8 cellular contexts compared by ENCODE assay signal in the genomic region with DNA sequence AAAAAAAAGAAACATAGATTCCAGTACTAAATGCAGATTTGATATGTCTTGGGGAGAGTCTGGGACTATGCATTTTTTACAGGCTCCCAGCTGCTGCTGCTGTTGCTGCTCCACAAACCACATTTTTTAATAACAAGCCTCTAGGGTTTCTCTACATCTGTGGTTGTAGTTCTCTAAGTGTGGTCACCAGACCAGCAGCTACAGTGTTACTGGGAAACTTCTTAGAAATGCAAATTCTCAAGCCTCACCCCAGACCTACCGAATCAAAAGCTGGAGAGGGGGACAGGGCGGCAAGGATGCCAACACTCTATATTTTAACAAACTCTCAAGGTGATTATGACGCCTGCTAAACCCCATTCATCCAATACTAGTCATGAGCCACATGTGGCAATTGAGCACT.
A peak's percentile ranks its signal among the peaks of the same experiment; 100 is the strongest.
DNase-seq lines count a peak whose midpoint lies in the region; ATAC-seq lines count a peak whose summit lies in the region.

No MANE protein-coding gene starts in this region.

- peak; percentile 88 for ATAC-seq in GM19397 (IDR thresholded peaks at IDR 0.05; ENCODE audit: unreplicated experiment)
- peak; percentile 88 for ATAC-seq in HG03354 (IDR thresholded peaks at IDR 0.05; ENCODE audit: poor library complexity, severe bottlenecking, unreplicated experiment)

- H3K27me3 ChIP-seq in BLaER1 treated with 17β-estradiol and CSF1 and Interleukin-3, amounts not matched to agents 10 nM and 100 nM, result no peaks in the 10 kb centered on the region

- H4K20me1 ChIP-seq in BLaER1 treated with 17β-estradiol and CSF1 and Interleukin-3, amounts not matched to agents 10 nM and 100 nM, result no peaks in the 10 kb centered on the region

- H3K27me3 Mint-ChIP-seq in activated CD4-positive, alpha-beta memory T cell treated with anti-CD3 and anti-CD28 coated beads, Interleukin-2, amount 10 ng/mL, durations not matched to agents 7 days and 5 days, result no peaks in the 10 kb centered on the region

- H3K4me3 Mint-ChIP-seq in activated CD4-positive, alpha-beta memory T cell treated with anti-CD3 and anti-CD28 coated beads, Interleukin-2, amount 10 ng/mL, durations not matched to agents 7 days and 5 days, result no peak overlapping the region

- peaks cover 41 to 73% (median 55%) of the 10 kb centered on the region in 10 experiments for H3K4me1 ChIP-seq in BLaER1 treated with 17β-estradiol and CSF1 and Interleukin-3, amounts not matched to agents 10 nM and 100 nM

- no peaks in the 10 kb centered on the region for H3K9me3 ChIP-seq in BLaER1 treated with 17β-estradiol and CSF1 and Interleukin-3, amounts not matched to agents 10 nM and 100 nM (replicated peaks in 1 of 11)

- DNase-seq in activated CD4-positive, alpha-beta memory T cell treated with anti-CD3 and anti-CD28 coated beads, Interleukin-2, amount 10 ng/mL, durations not matched to agents 7 days and 5 days, result peak; percentile 52
- DNase-seq in NCI-H1092 treated with DMSO at 0.1 percent for 48 hours (lab: John Stamatoyannopoulos, UW) (no peak), NCI-H2171 (lab: John Stamatoyannopoulos, UW) (no peak), ecto neural progenitor cell (ENCODE audit: low spot score) (no peak), NCI-H1417 (lab: John Stamatoyannopoulos, UW) (no peak)

- H3K4me1 Mint-ChIP-seq in activated CD4-positive, alpha-beta memory T cell treated with anti-CD3 and anti-CD28 coated beads, Interleukin-2, amount 10 ng/mL, durations not matched to agents 7 days and 5 days, result peaks cover 87% of the 10 kb centered on the region

- peak overlapping the region; percentile 60 to 89 (median 80) for H3K4me2 ChIP-seq in BLaER1 treated with 17β-estradiol and CSF1 and Interleukin-3, amounts not matched to agents 10 nM and 100 nM

- peak overlapping the region; percentile 53 for H3K27ac Mint-ChIP-seq in activated CD4-positive, alpha-beta memory T cell treated with anti-CD3 and anti-CD28 coated beads, Interleukin-2, amount 10 ng/mL, durations not matched to agents 7 days and 5 days

- no peaks in the 10 kb centered on the region for H3K36me3 ChIP-seq in BLaER1 treated with 17β-estradiol and CSF1 and Interleukin-3, amounts not matched to agents 10 nM and 100 nM

- CTCF ChIA-PET in activated CD4-positive, alpha-beta memory T cell treated with anti-CD3 and anti-CD28 coated beads, Interleukin-2, amount 10 ng/mL, durations not matched to agents 7 days and 5 days (lab: Charles Lee), result interaction anchor here (0.8 kb wide), 1 partner anchor 43 kb away, joined by 3 read pairs; no protein-coding TSS in a partner anchor

- peaks cover under 1% of the 10 kb centered on the region for H3K9me3 Mint-ChIP-seq in activated CD4-positive, alpha-beta memory T cell treated with anti-CD3 and anti-CD28 coated beads, Interleukin-2, amount 10 ng/mL, durations not matched to agents 7 days and 5 days

- H3K36me3 Mint-ChIP-seq in activated CD4-positive, alpha-beta memory T cell treated with anti-CD3 and anti-CD28 coated beads, Interleukin-2, amount 10 ng/mL, durations not matched to agents 7 days and 5 days (ENCODE audit: low read depth), result no peaks in the 10 kb centered on the region

- POLR2A ChIA-PET in activated CD4-positive, alpha-beta memory T cell treated with anti-CD3 and anti-CD28 coated beads, Interleukin-2, amount 10 ng/mL, durations not matched to agents 7 days and 5 days (lab: Charles Lee), result interaction anchor here (0.6 to 4.9 kb wide), 12 partner anchors 13 to 294 kb away, joined by 3 to 41 read pairs (median 4); partner anchors contain the start of gene PTGER4

- peak overlapping the region in 5 of 11 experiments; percentile 35 to 67 (median 49); a peak in 10 of 22 replicates for H3K9ac ChIP-seq in BLaER1 treated with 17β-estradiol and CSF1 and Interleukin-3, amounts not matched to agents 10 nM and 100 nM

- peak overlapping the region in 9 of 11 experiments; percentile 48 to 83 (median 76); a peak in 19 of 22 replicates for H3K27ac ChIP-seq in BLaER1 treated with 17β-estradiol and CSF1 and Interleukin-3, amounts not matched to agents 10 nM and 100 nM

- H3K4me3 ChIP-seq in BLaER1 treated with 17β-estradiol and CSF1 and Interleukin-3, amounts not matched to agents 10 nM and 100 nM, result no peak overlapping the region; a peak in 1 of 20 replicates
